Comparison of ENCODE assay signal across 34 cellular contexts in genomic region chr3:184062637-184063036, GRCh38. TPM values are rescaled to one million over a fixed set of nuclear protein-coding genes. Genes with fewer than 3 reads are reported as not detected.
"Had no signal": no experiment of that assay in that cellular context is flagged by ENCODE, and none has a peak within 500 bp of the region (broad histone marks: within the 10 kb centered on the region; RNA-seq: fewer than 3 reads in every experiment).

No MANE protein-coding gene starts in this region.

- H3K27ac Mint-ChIP-seq: stimulated activated effector memory CD8-positive, alpha-beta T cell treated with anti-CD3 and anti-CD28 coated beads, Interleukin-12 subunit alpha, Interleukin-12 subunit beta, amount 100 ng/mL, for 72 hours; stimulated activated memory B cell treated with anti-CD40 and anti-IgM and Interleukin-4, amounts not matched to agents 10 μg/mL and 1 μg/mL and 100 μg/mL, for 72 hours; stimulated activated naive B cell treated with anti-CD40 and anti-IgM and Interleukin-4, amounts not matched to agents 10 μg/mL and 1 μg/mL and 100 μg/mL, for 72 hours; stimulated activated naive CD8-positive, alpha-beta T cell treated with anti-CD3 and anti-CD28 coated beads, Interleukin-15, amount 100 ng/mL, for 72 hours; stimulated activated naive CD8-positive, alpha-beta T cell treated with anti-CD3 and anti-CD28 coated beads, Interleukin-15, Interleukin-2, amounts not matched to agents 100 ng/mL and 50 ng/mL, for 24 hours; type B pancreatic cell had no signal

- H3K27ac ChIP-seq: stomach, suprapubic skin, testis, thoracic aorta, thyroid gland, tibial artery, tibial nerve, transverse colon, upper lobe of left lung, upper lobe of right lung, uterus, vagina had no signal

- H3K36me3 Mint-ChIP-seq: stimulated activated effector memory CD8-positive, alpha-beta T cell treated with anti-CD3 and anti-CD28 coated beads, Interleukin-12 subunit alpha, Interleukin-12 subunit beta, amount 100 ng/mL, for 72 hours; stimulated activated memory B cell treated with anti-CD40 and anti-IgM and Interleukin-4, amounts not matched to agents 10 μg/mL and 1 μg/mL and 100 μg/mL, for 72 hours; stimulated activated naive B cell treated with anti-CD40 and anti-IgM and Interleukin-4, amounts not matched to agents 10 μg/mL and 1 μg/mL and 100 μg/mL, for 72 hours; type B pancreatic cell had no signal

- DNase-seq: stimulated activated CD4-positive, alpha-beta T cell treated with anti-CD3 and anti-CD28 coated beads, Interleukin-2, amount 100 ng/mL, for 48 hours; stimulated activated CD4-positive, alpha-beta T cell treated with anti-CD3 and anti-CD28 coated beads, Interleukin-4, amount 100 ng/mL, for 1 hour; stimulated activated CD4-positive, alpha-beta T cell treated with anti-CD3 and anti-CD28 coated beads, Interleukin-4, amount 100 ng/mL, for 24 hours; stimulated activated CD4-positive, alpha-beta T cell treated with anti-CD3 and anti-CD28 coated beads, Interleukin-4, amount 100 ng/mL, for 4 hours; stimulated activated CD8-positive, alpha-beta memory T cell treated with anti-CD3 and anti-CD28 coated beads, Interleukin-4, amount 100 ng/mL, for 48 hours; stimulated activated naive B cell treated with anti-CD40 and anti-IgM and Interleukin-4, amounts not matched to agents 10 μg/mL and 1 μg/mL and 100 μg/mL, for 72 hours; stimulated activated naive CD4-positive, alpha-beta T cell; stimulated activated naive CD4-positive, alpha-beta T cell treated with Interleukin-2 at 50 U/mL for 16 hours; stimulated activated naive CD8-positive, alpha-beta T cell treated with anti-CD3 and anti-CD28 coated beads, Interleukin-15, amount 100 ng/mL, for 72 hours; stimulated activated naive CD8-positive, alpha-beta T cell treated with anti-CD3 and anti-CD28 coated beads, Interleukin-15, Interleukin-2, amounts not matched to agents 100 U/mL and 50 U/mL, for 24 hours; stomach; substantia nigra; testis; thyroid gland; tibial artery; transverse colon; trophoblast cell; upper lobe of left lung; upper lobe of right lung; uterus had no signal

- ATAC-seq: stimulated activated effector memory CD8-positive, alpha-beta T cell treated with anti-CD3 and anti-CD28 coated beads, Interleukin-12 subunit alpha, Interleukin-12 subunit beta, amount 100 ng/mL, for 72 hours; stimulated activated memory B cell treated with anti-CD40 and anti-IgM and Interleukin-4, amounts not matched to agents 10 μg/mL and 1 μg/mL and 100 μg/mL, for 72 hours; stimulated activated naive B cell treated with anti-CD40 and anti-IgM and Interleukin-4, amounts not matched to agents 10 μg/mL and 1 μg/mL and 100 μg/mL, for 72 hours; stimulated activated naive CD8-positive, alpha-beta T cell treated with anti-CD3 and anti-CD28 coated beads, Interleukin-15, amount 100 ng/mL, for 72 hours; stimulated activated naive CD8-positive, alpha-beta T cell treated with anti-CD3 and anti-CD28 coated beads, Interleukin-15, Interleukin-2, amounts not matched to agents 100 U/mL and 50 U/mL, for 24 hours; upper lobe of right lung had no signal

- H3K4me3 Mint-ChIP-seq: stimulated activated effector memory CD8-positive, alpha-beta T cell treated with anti-CD3 and anti-CD28 coated beads, Interleukin-12 subunit alpha, Interleukin-12 subunit beta, amount 100 ng/mL, for 72 hours; stimulated activated memory B cell treated with anti-CD40 and anti-IgM and Interleukin-4, amounts not matched to agents 10 μg/mL and 1 μg/mL and 100 μg/mL, for 72 hours; stimulated activated naive B cell treated with anti-CD40 and anti-IgM and Interleukin-4, amounts not matched to agents 10 μg/mL and 1 μg/mL and 100 μg/mL, for 72 hours; stimulated activated naive CD8-positive, alpha-beta T cell treated with anti-CD3 and anti-CD28 coated beads, Interleukin-15, amount 100 ng/mL, for 72 hours; stimulated activated naive CD8-positive, alpha-beta T cell treated with anti-CD3 and anti-CD28 coated beads, Interleukin-15, Interleukin-2, amounts not matched to agents 100 ng/mL and 50 ng/mL, for 24 hours; type B pancreatic cell had no signal

- H3K27me3 Mint-ChIP-seq: stimulated activated naive CD8-positive, alpha-beta T cell treated with anti-CD3 and anti-CD28 coated beads, Interleukin-15, Interleukin-2, amounts not matched to agents 100 ng/mL and 50 ng/mL, for 24 hours; type B pancreatic cell had no signal

- H3K36me3 ChIP-seq: stomach, suprapubic skin, thoracic aorta, thyroid gland, tibial artery, tibial nerve, transverse colon, upper lobe of left lung, upper lobe of right lung, uterus, vagina had no signal

- H3K9me3 ChIP-seq: stomach, suprapubic skin, testis, thoracic aorta, thyroid gland, tibial artery, tibial nerve, transverse colon, upper lobe of left lung, upper lobe of right lung, uterus, vagina had no signal

- H3K4me3 ChIP-seq: stomach, suprapubic skin, testis, thoracic aorta, thyroid gland, tibial artery, tibial nerve, transverse colon, upper lobe of left lung, upper lobe of right lung, uterus, vagina had no signal

- H3K9me3 Mint-ChIP-seq: stimulated activated effector memory CD8-positive, alpha-beta T cell treated with anti-CD3 and anti-CD28 coated beads, Interleukin-12 subunit alpha, Interleukin-12 subunit beta, amount 100 ng/mL, for 72 hours; stimulated activated memory B cell treated with anti-CD40 and anti-IgM and Interleukin-4, amounts not matched to agents 10 μg/mL and 1 μg/mL and 100 μg/mL, for 72 hours; stimulated activated naive B cell treated with anti-CD40 and anti-IgM and Interleukin-4, amounts not matched to agents 10 μg/mL and 1 μg/mL and 100 μg/mL, for 72 hours; stimulated activated naive CD8-positive, alpha-beta T cell treated with anti-CD3 and anti-CD28 coated beads, Interleukin-15, amount 100 ng/mL, for 72 hours; stimulated activated naive CD8-positive, alpha-beta T cell treated with anti-CD3 and anti-CD28 coated beads, Interleukin-15, Interleukin-2, amounts not matched to agents 100 ng/mL and 50 ng/mL, for 24 hours; type B pancreatic cell had no signal

- FAIRE-seq: urothelium cell line had no signal

- H3K4me1 ChIP-seq: stomach, suprapubic skin, testis, thyroid gland, tibial artery, tibial nerve, transverse colon, upper lobe of right lung, uterus, vagina had no signal

- H3K4me1 Mint-ChIP-seq: stimulated activated effector memory CD8-positive, alpha-beta T cell treated with anti-CD3 and anti-CD28 coated beads, Interleukin-12 subunit alpha, Interleukin-12 subunit beta, amount 100 ng/mL, for 72 hours; stimulated activated memory B cell treated with anti-CD40 and anti-IgM and Interleukin-4, amounts not matched to agents 10 μg/mL and 1 μg/mL and 100 μg/mL, for 72 hours; stimulated activated naive B cell treated with anti-CD40 and anti-IgM and Interleukin-4, amounts not matched to agents 10 μg/mL and 1 μg/mL and 100 μg/mL, for 72 hours; stimulated activated naive CD8-positive, alpha-beta T cell treated with anti-CD3 and anti-CD28 coated beads, Interleukin-15, amount 100 ng/mL, for 72 hours had no signal

- H3K27me3 ChIP-seq: stomach, suprapubic skin, testis, thyroid gland, tibial nerve, upper lobe of left lung, upper lobe of right lung, uterus, vagina had no signal

RNA-seq across cellular contexts. Expression of gene HTR3C, which starts 9.8 kb away (rescaled TPM):
- total RNA-seq: stomach, subcutaneous adipose tissue, suprapubic skin, temporal lobe, thoracic aorta, tibial nerve, upper lobe of right lung, ureter, urinary bladder, vagina had no signal
- polyA plus RNA-seq: stomach had no signal

RNA-seq across cellular contexts. Expression of gene HTR3D, which starts 31.1 kb away (rescaled TPM):
- total RNA-seq: stomach, subcutaneous adipose tissue, suprapubic skin, temporal lobe, testis, thoracic aorta, thyroid gland, tibial nerve, transverse colon, upper lobe of left lung, upper lobe of right lung, ureter, urinary bladder, uterus, vagina had no signal
- polyA plus RNA-seq: stomach, thymus, urinary bladder had no signal

RNA-seq across cellular contexts. Expression of gene HTR3E, which starts 34.2 kb away (rescaled TPM):
- total RNA-seq: stomach, subcutaneous adipose tissue, temporal lobe, thoracic aorta, thyroid gland, tibial nerve, upper lobe of left lung, upper lobe of right lung, ureter, urinary bladder, uterus, vagina had no signal
- polyA plus RNA-seq: stomach, urinary bladder had no signal
